18 cellular contexts compared by ENCODE assay signal in genomic region chr14:52018970-52019369, GRCh38. TPM values are rescaled to one million over a fixed set of nuclear protein-coding genes. Genes with fewer than 3 reads are reported as not detected.
A peak's percentile ranks its signal among the peaks of the same experiment; 100 is the strongest.
DNase-seq lines count a peak whose midpoint lies in the region; ATAC-seq and TF ChIP-seq lines count a peak whose summit lies in the region.
"Had no signal": no experiment of that assay in that cellular context is flagged by ENCODE, and none has a peak within 500 bp of the region (broad histone marks: within the 10 kb centered on the region; RNA-seq: fewer than 3 reads in every experiment).

No MANE protein-coding gene starts in this region.

- no peak overlapping the region for H3K9ac ChIP-seq in BLaER1
- peak overlapping the region; percentile 22; the same call in 1 of the 2 replicates for H3K9ac ChIP-seq in DND-41 (ENCODE audit: low read depth, low read length)
- no peak overlapping the region for H3K9ac ChIP-seq in subcutaneous abdominal adipose tissue (ENCODE audit: low read length in 5 of 5)

- H4K20me1 ChIP-seq in BLaER1 (no peaks in the 10 kb centered on the region), DND-41 (ENCODE audit: insufficient read depth, low read length) (no peaks in the 10 kb centered on the region)

- H3K9me3 Mint-ChIP-seq in endothelial cell (ENCODE audit: unreplicated experiment): no peaks in the 10 kb centered on the region
- H3K9me3 Mint-ChIP-seq in activated CD4-positive, alpha-beta T cell treated with anti-CD3 and anti-CD28 coated beads for 36 hours (ENCODE audit: low read depth): peaks cover 4% of the 10 kb centered on the region
- H3K9me3 Mint-ChIP-seq: CD8-positive, alpha-beta T cell had no signal

- H3K4me1 ChIP-seq in BLaER1: peaks cover 100% of the 10 kb centered on the region
- peaks cover 86% of the 10 kb centered on the region for H3K4me1 ChIP-seq in DND-41 (ENCODE audit: insufficient read depth, low read length)
- H3K4me1 ChIP-seq in subcutaneous abdominal adipose tissue (ENCODE audit: control insufficient read depth in 5 of 5, insufficient read depth in 5 of 5, low read length in 5 of 5): peaks cover 16 to 94% (median 52%) of the 10 kb centered on the region in 5 donors

- H3K27me3 Mint-ChIP-seq in endothelial cell (ENCODE audit: unreplicated experiment): peaks cover 10% of the 10 kb centered on the region
- peaks cover 6% of the 10 kb centered on the region for H3K27me3 Mint-ChIP-seq in activated CD4-positive, alpha-beta T cell treated with anti-CD3 and anti-CD28 coated beads for 36 hours

- no peak overlapping the region for H2AFZ ChIP-seq in DND-41 (ENCODE audit: low read depth, low read length)

- H3K4me2 ChIP-seq in BLaER1: peak overlapping the region; percentile 85
- H3K4me2 ChIP-seq in DND-41 (ENCODE audit: insufficient read depth, low read length): 0 out of 2 replicates have a peak overlapping the region, but pooled peaks have one; percentile 2

- ATAC-seq in DND-41 (ENCODE audit: insufficient read depth, low read depth): no peak
- no peak for ATAC-seq in activated CD4-positive, alpha-beta T cell treated with anti-CD3 and anti-CD28 coated beads for 36 hours
- ATAC-seq in HG03135 (IDR thresholded peaks at IDR 0.05; ENCODE audit: unreplicated experiment): no peak
- ATAC-seq: CD8-positive, alpha-beta T cell had no signal

- H3K27ac Mint-ChIP-seq in endothelial cell (ENCODE audit: unreplicated experiment): peak overlapping the region; percentile 65
- no peak overlapping the region for H3K27ac Mint-ChIP-seq in activated CD4-positive, alpha-beta T cell treated with anti-CD3 and anti-CD28 coated beads for 36 hours
- H3K27ac Mint-ChIP-seq: CD8-positive, alpha-beta T cell had no signal

- H3K36me3 ChIP-seq in BLaER1 (peaks cover 79% of the 10 kb centered on the region), DND-41 (ENCODE audit: insufficient read depth, low read length) (peaks cover 8% of the 10 kb centered on the region), subcutaneous abdominal adipose tissue (ENCODE audit: control insufficient read depth in 5 of 5, insufficient read depth in 5 of 5, low read length in 5 of 5) (peaks cover 0 to 30% (median 19%) of the 10 kb centered on the region in 5 donors)

- H3K4me3 ChIP-seq in BLaER1 (no peak overlapping the region), DND-41 (ENCODE audit: low read depth in 1 of 2, low read length in 2 of 2) (no peak overlapping the region), subcutaneous abdominal adipose tissue (ENCODE audit: low read depth in 1 of 5, low read length in 5 of 5) (no peak overlapping the region)
- H3K4me3 ChIP-seq: HAP-1 had no signal

- POLR2A ChIA-PET in activated CD4-positive, alpha-beta T cell treated with anti-CD3 and anti-CD28 coated beads for 36 hours (lab: Charles Lee): no interaction called here

- H3K27ac ChIP-seq in BLaER1 (peak overlapping the region; percentile 80), DND-41 (ENCODE audit: low read length) (peak overlapping the region; percentile 99), subcutaneous abdominal adipose tissue (ENCODE audit: low read depth, low read length) (peak overlapping the region; percentile 0)
- H3K27ac ChIP-seq: C4-2B, HL-60 had no signal

- CTCF ChIA-PET in activated CD4-positive, alpha-beta T cell treated with anti-CD3 and anti-CD28 coated beads for 36 hours (lab: Charles Lee): interaction anchor here (1.0 to 1.2 kb wide), 2 partner anchors 23 to 158 kb away, joined by 3 read pairs; partner anchors contain the start of gene GNG2

- H3K27me3 ChIP-seq in BLaER1 (no peaks in the 10 kb centered on the region), DND-41 (ENCODE audit: insufficient read depth, low read length, poor library complexity) (no peaks in the 10 kb centered on the region), subcutaneous abdominal adipose tissue (ENCODE audit: control insufficient read depth in 5 of 5, insufficient read depth in 4 of 5, low read length in 5 of 5) (no peaks in the 10 kb centered on the region)

- H3K36me3 Mint-ChIP-seq in endothelial cell (ENCODE audit: low read depth, unreplicated experiment): no peaks in the 10 kb centered on the region
- no peaks in the 10 kb centered on the region for H3K36me3 Mint-ChIP-seq in activated CD4-positive, alpha-beta T cell treated with anti-CD3 and anti-CD28 coated beads for 36 hours (ENCODE audit: low read depth)
- H3K36me3 Mint-ChIP-seq: CD8-positive, alpha-beta T cell had no signal

- no peak overlapping the region for H3K4me3 Mint-ChIP-seq in endothelial cell (ENCODE audit: unreplicated experiment)
- H3K4me3 Mint-ChIP-seq in activated CD4-positive, alpha-beta T cell treated with anti-CD3 and anti-CD28 coated beads for 36 hours: no peak overlapping the region
- H3K4me3 Mint-ChIP-seq: CD8-positive, alpha-beta T cell had no signal

- 0 out of 2 replicates have a peak, but pooled peaks cover 3% of the 10 kb centered on the region for H3K79me2 ChIP-seq in DND-41 (ENCODE audit: insufficient read depth, low read length)

- TF ChIP-seq CTCF in DND-41 (IDR thresholded peaks at IDR 0.05; ENCODE audit: borderline replicate concordance, extremely low read depth, low read length, poor library complexity, severe bottlenecking): no peak
- no peak for TF ChIP-seq CTCF in endothelial cell (IDR thresholded peaks at IDR 0.05; ENCODE audit: unreplicated experiment)

- intact Hi-C loops in activated CD4-positive, alpha-beta T cell treated with anti-CD3 and anti-CD28 coated beads for 36 hours (cut with DNase I, micrococcal nuclease): no loop called here

- H3K4me1 Mint-ChIP-seq in endothelial cell (ENCODE audit: unreplicated experiment): peaks cover 94% of the 10 kb centered on the region
- H3K4me1 Mint-ChIP-seq in activated CD4-positive, alpha-beta T cell treated with anti-CD3 and anti-CD28 coated beads for 36 hours: peaks cover 31% of the 10 kb centered on the region

- DNase-seq in DND-41 (no peak), endothelial cell (ENCODE audit: low spot score) (no peak), NCI-H748 (lab: John Stamatoyannopoulos, UW; ENCODE audit: unreplicated experiment) (no peak)
- no peak for DNase-seq in activated CD4-positive, alpha-beta T cell treated with anti-CD3 and anti-CD28 coated beads for 36 hours
- DNase-seq: ACHN; CD8-positive, alpha-beta T cell; COR-L47; DMS153; DMS79 treated with DMSO at 0.1 percent for 48 hours; GDM1; GOT3 had no signal

- H3K9me3 ChIP-seq in BLaER1 (peaks cover 18% of the 10 kb centered on the region), DND-41 (ENCODE audit: insufficient read depth, low read length, severe bottlenecking) (no peaks in the 10 kb centered on the region), subcutaneous abdominal adipose tissue (ENCODE audit: control insufficient read depth in 5 of 5, low read length in 5 of 5) (no peaks in the 10 kb centered on the region)
- H3K9me3 ChIP-seq: HAP-1 had no signal

RNA-seq across cellular contexts. Expression of gene RTRAF, which starts 29.6 kb away (rescaled TPM):
- 260 TPM for total RNA-seq in endothelial cell (ENCODE audit: unreplicated experiment)
- 100 to 1,000 TPM; 232 to 254 TPM for total RNA-seq in activated CD4-positive, alpha-beta T cell treated with anti-CD3 and anti-CD28 coated beads for 36 hours

RNA-seq across cellular contexts. Expression of gene NID2, which starts 49.9 kb away (rescaled TPM):
- total RNA-seq in endothelial cell (ENCODE audit: unreplicated experiment): 80.8 TPM
- total RNA-seq in activated CD4-positive, alpha-beta T cell treated with anti-CD3 and anti-CD28 coated beads for 36 hours: not detected
- total RNA-seq: A172; CD8-positive, alpha-beta T cell had no signal

Comparison
In these comparisons a context has a peak if more than half of its experiments do, and no peak if none do; other contexts are left out.
1. H3K27ac ChIP-seq: peak in every context shown above with its lines; median percentile 99 in DND-41; 80 in BLaER1; 0 in subcutaneous abdominal adipose tissue.
2. RNA of gene NID2, which starts 49.9 kb away (total RNA-seq): 80.8 TPM in endothelial cell (single experiment); not detected in activated CD4-positive, alpha-beta T cell treated with anti-CD3 and anti-CD28 coated beads for 36 hours; every median in the first group is over 10 times any median in the second.